Comparison of ENCODE assay signal across 8 cellular contexts in genomic region chr9:87445646-87446045, GRCh38. TPM values are rescaled to one million over a fixed set of nuclear protein-coding genes. Genes with fewer than 3 reads are reported as not detected.
A peak's percentile ranks its signal among the peaks of the same experiment; 100 is the strongest.
DNase-seq lines count a peak whose midpoint lies in the region; ATAC-seq and TF ChIP-seq lines count a peak whose summit lies in the region.

No MANE protein-coding gene starts in this region.

- H3K27me3 Mint-ChIP-seq in Calu3 (ENCODE audit: unreplicated experiment) (no peaks in the 10 kb centered on the region), T-cell (peaks cover 0 to 2% of the 10 kb centered on the region in 2 donors)

- DNase-seq in Calu3 (peak; percentile 26), T-cell (peak in 9 of 34 experiments; percentile 1 to 15 (median 3)), head of caudate nucleus (peak; percentile 37 to 85 (median 62)), renal cortical epithelial cell (ENCODE audit: low read depth) (peak; percentile 35), H4 (ENCODE audit: low spot score) (no peak)
- no peak for DNase-seq in activated naive CD4-positive, alpha-beta T cell (lab: John Stamatoyannopoulos, UW)

- CTCF ChIA-PET in Calu3 (lab: Charles Lee), result no interaction called here
- CTCF ChIA-PET in T-cell (lab: Charles Lee), result interaction anchor here in 1 of 2 donors (0.6 kb wide), 1 partner anchor 27 kb away, joined by 4 read pairs; no protein-coding TSS in a partner anchor

- ATAC-seq in GM19035 (IDR thresholded peaks at IDR 0.05; ENCODE audit: unreplicated experiment) (peak; percentile 99), HG03108 (IDR thresholded peaks at IDR 0.05; ENCODE audit: unreplicated experiment) (peak; percentile 79), T-cell (replicated peaks in 1 of 4) (peak in 3 of 4 experiments; percentile 55 to 62 (median 57))

- H3K4me3 Mint-ChIP-seq in Calu3 (ENCODE audit: low read depth, unreplicated experiment) (no peak overlapping the region), T-cell (peak overlapping the region in 1 of 3 donors; percentile 28)

- BruUV-seq in Calu3 (replicated peaks; lab: Mats Ljungman, UMichigan), result no TSS peak

- POLR2A ChIA-PET in T-cell (lab: Charles Lee), result no interaction called here

- H3K4me1 Mint-ChIP-seq in Calu3 (ENCODE audit: low read depth, unreplicated experiment) (peaks cover 12% of the 10 kb centered on the region), T-cell (peaks cover 4 to 17% (median 5%) of the 10 kb centered on the region in 3 donors)

- H3K36me3 Mint-ChIP-seq in Calu3 (ENCODE audit: insufficient read depth, unreplicated experiment) (no peaks in the 10 kb centered on the region), T-cell (no peaks in the 10 kb centered on the region)

- intact Hi-C loops in Calu3 (cut with micrococcal nuclease; ENCODE audit: unreplicated experiment) (no loop called here), head of caudate nucleus (cut with DNase I) (no loop called here)

- TF ChIP-seq CTCF in Calu3 (IDR thresholded peaks at IDR 0.05; ENCODE audit: unreplicated experiment), result no peak

- H3K9me3 Mint-ChIP-seq in Calu3 (ENCODE audit: low read depth, unreplicated experiment) (peaks cover 2% of the 10 kb centered on the region), T-cell (peaks cover 0 to 7% (median 0%) of the 10 kb centered on the region in 3 donors)

- H3K27ac Mint-ChIP-seq in Calu3 (ENCODE audit: unreplicated experiment) (no peak overlapping the region), T-cell (no peak overlapping the region)

RNA-seq across cellular contexts. Expression of gene DAPK1, which starts 52.0 kb away (rescaled TPM):
- total RNA-seq in Calu3 (2022), result 133 and 166 TPM in 2 replicates
- 1 to 10 TPM; 1.7 to 4.2 (median 2.8) TPM for total RNA-seq in T-cell
- total RNA-seq in renal cortical epithelial cell, result 41.0 and 263 TPM in 2 replicates
- total RNA-seq in H4 (2014; rRNA removed; shearing (Covaris generic)), result 6.6 and 10.5 TPM in 2 replicates

Comparison
In these comparisons a context has a peak if more than half of its experiments do, and no peak if none do; other contexts are left out.
1. DNase-seq: peak in Calu3 (single experiment), head of caudate nucleus (42 of 42) and renal cortical epithelial cell (single experiment); none in H4 (single experiment) and activated naive CD4-positive, alpha-beta T cell (0 of 4).
2. Peak in every context shown above with its lines, with median percentiles within 50 percentile points of each other: ATAC-seq.